Comparison of ENCODE assay signal across 1 cellular context in genomic region chr17:32920293-32920692, GRCh38.
TF ChIP-seq lines count a peak whose summit lies in the region.

No MANE protein-coding gene starts in this region.

TF ChIP-seq in HepG2, 621 proteins besides CTCF, POLR2A, EP300 and RAD21:
- no peak for TF ChIP-seq ZNF891 (CRISPR knock-in tag; IDR thresholded peaks at IDR 0.05)
- TF ChIP-seq, protein P1, sequence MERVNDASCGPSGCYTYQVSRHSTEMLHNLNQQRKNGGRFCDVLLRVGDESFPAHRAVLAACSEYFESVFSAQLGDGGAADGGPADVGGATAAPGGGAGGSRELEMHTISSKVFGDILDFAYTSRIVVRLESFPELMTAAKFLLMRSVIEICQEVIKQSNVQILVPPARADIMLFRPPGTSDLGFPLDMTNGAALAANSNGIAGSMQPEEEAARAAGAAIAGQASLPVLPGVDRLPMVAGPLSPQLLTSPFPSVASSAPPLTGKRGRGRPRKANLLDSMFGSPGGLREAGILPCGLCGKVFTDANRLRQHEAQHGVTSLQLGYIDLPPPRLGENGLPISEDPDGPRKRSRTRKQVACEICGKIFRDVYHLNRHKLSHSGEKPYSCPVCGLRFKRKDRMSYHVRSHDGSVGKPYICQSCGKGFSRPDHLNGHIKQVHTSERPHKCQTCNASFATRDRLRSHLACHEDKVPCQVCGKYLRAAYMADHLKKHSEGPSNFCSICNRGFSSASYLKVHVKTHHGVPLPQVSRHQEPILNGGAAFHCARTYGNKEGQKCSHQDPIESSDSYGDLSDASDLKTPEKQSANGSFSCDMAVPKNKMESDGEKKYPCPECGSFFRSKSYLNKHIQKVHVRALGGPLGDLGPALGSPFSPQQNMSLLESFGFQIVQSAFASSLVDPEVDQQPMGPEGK (CRISPR knock-in tag; IDR thresholded peaks at IDR 0.05) = no peak
- TF ChIP-seq SSRP1 (CRISPR knock-in tag; IDR thresholded peaks at IDR 0.05) = no peak
- TF ChIP-seq IRF9 (CRISPR knock-in tag; IDR thresholded peaks at IDR 0.05; ENCODE audit: borderline replicate concordance) = no peak
- no peak for TF ChIP-seq SMC3 (IDR thresholded peaks at IDR 0.05; ENCODE audit: low read length)
- TF ChIP-seq, protein P2, sequence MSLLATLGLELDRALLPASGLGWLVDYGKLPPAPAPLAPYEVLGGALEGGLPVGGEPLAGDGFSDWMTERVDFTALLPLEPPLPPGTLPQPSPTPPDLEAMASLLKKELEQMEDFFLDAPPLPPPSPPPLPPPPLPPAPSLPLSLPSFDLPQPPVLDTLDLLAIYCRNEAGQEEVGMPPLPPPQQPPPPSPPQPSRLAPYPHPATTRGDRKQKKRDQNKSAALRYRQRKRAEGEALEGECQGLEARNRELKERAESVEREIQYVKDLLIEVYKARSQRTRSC (CRISPR knock-in tag; IDR thresholded peaks at IDR 0.05; ENCODE audit: low read depth) = no peak
